Comparison of ENCODE assay signal across 31 cellular contexts in the genomic region with DNA sequence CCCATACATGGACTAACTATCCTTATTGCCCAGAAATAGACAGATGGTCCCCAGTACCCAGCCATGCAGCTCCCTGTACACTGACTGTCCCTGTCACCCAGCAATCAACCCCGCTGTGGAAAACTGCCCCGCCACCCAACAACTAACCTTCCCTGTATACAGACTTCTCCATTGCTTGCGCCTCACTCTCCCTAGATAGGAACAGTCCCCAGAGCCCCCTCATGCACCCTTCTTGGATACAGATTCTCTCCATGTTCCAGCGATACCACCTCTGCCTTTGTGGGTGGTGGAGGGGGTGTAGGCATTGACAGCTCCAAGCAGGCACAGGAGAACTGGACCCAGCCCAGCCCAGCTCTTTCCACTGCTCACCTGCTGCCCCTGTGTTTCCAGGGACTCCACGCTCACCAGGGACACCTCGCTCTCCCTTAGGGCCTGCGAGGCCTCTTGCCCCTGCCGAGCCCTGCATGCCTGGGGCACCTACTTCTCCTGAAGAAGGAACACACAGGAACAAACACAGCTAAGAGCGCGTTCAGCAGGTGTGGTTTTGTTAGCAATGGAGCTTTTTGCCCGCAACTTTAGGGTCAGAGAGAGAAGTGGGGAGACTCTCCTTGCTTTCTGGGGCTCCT. TPM values are rescaled to one million over a fixed set of nuclear protein-coding genes. Genes with fewer than 3 reads are reported as not detected.
"Had no signal": no experiment of that assay in that cellular context is flagged by ENCODE, and none has a peak within 500 bp of the region (broad histone marks: within the 10 kb centered on the region; RNA-seq: fewer than 3 reads in every experiment).

No MANE protein-coding gene starts in this region.

- H3K4me3 Mint-ChIP-seq: activated CD4-positive, alpha-beta memory T cell treated with anti-CD3 and anti-CD28 coated beads for 36 hours; activated CD8-positive, alpha-beta memory T cell treated with anti-CD3 and anti-CD28 coated beads, Interleukin-2, amount 10 ng/mL, durations not matched to agents 7 days and 5 days; activated T-cell treated with anti-CD3 and anti-CD28 coated beads, Interleukin-2, amount 50 U/mL, for 72 hours; nephron; stimulated activated naive CD8-positive, alpha-beta T cell treated with anti-CD3 and anti-CD28 coated beads, Interleukin-15, amount 100 ng/mL, for 72 hours; T-helper 1 cell treated with Interleukin-12 subunit alpha and Interleukin-12 subunit beta and Interleukin-4 antibody, amounts not matched to agents 30 μg/mL and 1 μg/mL, for 36 hours had no signal

- H3K9me3 ChIP-seq: body of pancreas, lower lobe of right lung, thyroid gland, upper lobe of right lung had no signal

- DNase-seq: activated CD4-positive, alpha-beta memory T cell treated with anti-CD3 and anti-CD28 coated beads for 36 hours; activated CD4-positive, alpha-beta T cell treated with anti-CD3 and anti-CD28 coated beads for 4 hours; activated CD8-positive, alpha-beta memory T cell treated with anti-CD3 and anti-CD28 coated beads, Interleukin-2, amount 10 ng/mL, durations not matched to agents 7 days and 5 days; activated naive CD4-positive, alpha-beta T cell; activated T-cell treated with anti-CD3 and anti-CD28 coated beads for 4 hours; activated T-cell treated with anti-CD3 and anti-CD28 coated beads, Interleukin-2, amount 50 U/mL, for 72 hours; body of pancreas; effector memory CD4-positive, alpha-beta T cell; erythroblast; foreskin fibroblast; hippocampal formation; kidney; left colon; lower lobe of right lung; mesendoderm; stimulated activated CD4-positive, alpha-beta T cell treated with anti-CD3 and anti-CD28 coated beads, Interleukin-12 subunit alpha, Interleukin-12 subunit beta, amount 100 ng/mL, for 4 hours; stimulated activated CD4-positive, alpha-beta T cell treated with anti-CD3 and anti-CD28 coated beads, Interleukin-4, amount 100 ng/mL, for 1 hour; stimulated activated naive CD8-positive, alpha-beta T cell treated with anti-CD3 and anti-CD28 coated beads, Interleukin-15, amount 100 ng/mL, for 72 hours; substantia nigra; SW 1271; T-helper 9 cell; thyroid gland; upper lobe of right lung had no signal

- H3K36me3 Mint-ChIP-seq: activated CD4-positive, alpha-beta memory T cell treated with anti-CD3 and anti-CD28 coated beads for 36 hours; activated CD8-positive, alpha-beta memory T cell treated with anti-CD3 and anti-CD28 coated beads, Interleukin-2, amount 10 ng/mL, durations not matched to agents 7 days and 5 days; activated naive CD4-positive, alpha-beta T cell treated with anti-CD3 and anti-CD28 coated beads, Interleukin-2, amount 50 U/mL, for 72 hours had no signal

- H3K27me3 Mint-ChIP-seq: activated CD4-positive, alpha-beta memory T cell treated with anti-CD3 and anti-CD28 coated beads for 36 hours had no signal

- H3K4me3 ChIP-seq: body of pancreas, lower lobe of right lung, skin epidermis, thyroid gland, upper lobe of right lung had no signal

- H3K4me1 ChIP-seq: body of pancreas, thyroid gland, upper lobe of right lung had no signal

- H3K27ac Mint-ChIP-seq: activated CD4-positive, alpha-beta memory T cell treated with anti-CD3 and anti-CD28 coated beads for 36 hours; activated CD8-positive, alpha-beta memory T cell treated with anti-CD3 and anti-CD28 coated beads, Interleukin-2, amount 10 ng/mL, durations not matched to agents 7 days and 5 days; activated naive CD4-positive, alpha-beta T cell treated with anti-CD3 and anti-CD28 coated beads, Interleukin-2, amount 50 U/mL, for 72 hours; activated T-cell treated with anti-CD3 and anti-CD28 coated beads, Interleukin-2, amount 50 U/mL, for 72 hours; nephron; T-helper 1 cell treated with Interleukin-12 subunit alpha and Interleukin-12 subunit beta and Interleukin-4 antibody, amounts not matched to agents 30 μg/mL and 1 μg/mL, for 36 hours had no signal

- H3K27me3 ChIP-seq: body of pancreas, thyroid gland, upper lobe of right lung had no signal

- H3K36me3 ChIP-seq: thyroid gland, upper lobe of right lung had no signal

- H3K27ac ChIP-seq: body of pancreas, lower lobe of right lung, skin epidermis, thyroid gland, upper lobe of right lung, VCaP had no signal

- H3K9me3 Mint-ChIP-seq: activated CD4-positive, alpha-beta memory T cell treated with anti-CD3 and anti-CD28 coated beads for 36 hours; activated naive CD4-positive, alpha-beta T cell treated with anti-CD3 and anti-CD28 coated beads, Interleukin-2, amount 50 U/mL, for 72 hours; activated T-cell treated with anti-CD3 and anti-CD28 coated beads, Interleukin-2, amount 50 U/mL, for 72 hours; nephron; stimulated activated naive CD8-positive, alpha-beta T cell treated with anti-CD3 and anti-CD28 coated beads, Interleukin-15, amount 100 ng/mL, for 72 hours; T-helper 1 cell treated with Interleukin-12 subunit alpha and Interleukin-12 subunit beta and Interleukin-4 antibody, amounts not matched to agents 30 μg/mL and 1 μg/mL, for 36 hours had no signal

RNA-seq across cellular contexts. Expression of a gene that starts 7.2 kb away (rescaled TPM):
- total RNA-seq: activated CD8-positive, alpha-beta memory T cell treated with anti-CD3 and anti-CD28 coated beads, Interleukin-2, amount 10 ng/mL, durations not matched to agents 7 days and 5 days; activated T-cell treated with anti-CD3 and anti-CD28 coated beads, Interleukin-2, amount 50 U/mL, for 72 hours; dermis microvascular lymphatic vessel endothelial cell; left colon; mononuclear cell; myocyte had no signal
